ENCODE assay signal across 23 cellular contexts in genomic region chr16:68784226-68784625, GRCh38.
DNase-seq lines count a peak whose midpoint lies in the region; ATAC-seq and TF ChIP-seq lines count a peak whose summit lies in the region.
"Had no signal": no experiment of that assay in that cellular context is flagged by ENCODE, and none has a peak within 500 bp of the region (broad histone marks: within the 10 kb centered on the region; RNA-seq: fewer than 3 reads in every experiment).

No MANE protein-coding gene starts in this region.

- no peak for ATAC-seq in HG02763 (IDR thresholded peaks at IDR 0.05; ENCODE audit: unreplicated experiment)
- no peak for ATAC-seq in HG03439 (IDR thresholded peaks at IDR 0.05; ENCODE audit: unreplicated experiment)
- no peak for ATAC-seq in GM21825 (IDR thresholded peaks at IDR 0.05; ENCODE audit: unreplicated experiment)
- ATAC-seq: A549, HCT116, PC-3 had no signal

- H3K27me3 ChIP-seq in HL-60 (ENCODE audit: insufficient read depth, poor library complexity, severe bottlenecking), result no peaks in the 10 kb centered on the region

- peak overlapping the region; percentile 89; the same call in 1 of the 2 replicates for H3K27ac ChIP-seq in HL-60 (replicated peaks)
- peak overlapping the region; percentile 88 for H3K27ac ChIP-seq in caudate nucleus (ENCODE audit: low read depth, low read length)
- H3K27ac ChIP-seq: A549, GM23248, SK-N-MC had no signal

- DNase-seq in HL-60 (ENCODE audit: low read depth in 1 of 2, low spot score in 1 of 2), result no peak
- DNase-seq in caudate nucleus (lab: John Stamatoyannopoulos, UW), result peak in 32 of 61 donors; percentile 2 to 58 (median 22)
- peak; percentile 71 for DNase-seq in globus pallidus (ENCODE audit: low spot score)
- DNase-seq in superior temporal gyrus (ENCODE audit: extremely low spot score), result peak; percentile 60
- no peak for DNase-seq in activated naive CD4-positive, alpha-beta T cell (lab: John Stamatoyannopoulos, UW)
- DNase-seq: CD4-positive, CD25-positive, alpha-beta regulatory T cell; DMS 273 treated with DMSO at 0.1 percent for 48 hours; DMS79 treated with DMSO at 0.1 percent for 48 hours; GM23248; Karpas-422; NCI-H1417; NCI-H1694 treated with DMSO at 0.1 percent for 48 hours; NCI-H2081 treated with DMSO at 0.1 percent for 48 hours; NCI-H2171 treated with DMSO at 0.1 percent for 48 hours; NCI-H524 treated with DMSO at 0.1 percent for 48 hours; PC-3; SHP77 had no signal

- no peak overlapping the region for H3K4me3 ChIP-seq in HL-60 (replicated peaks; ENCODE audit: insufficient read depth, low read length)
- H3K4me3 ChIP-seq: A549, GM23248, SK-N-MC had no signal

- no peak for TF ChIP-seq CTCF in HL-60 (IDR thresholded peaks at IDR 0.05; ENCODE audit: insufficient read depth, low read length)

Comparison
In these comparisons a context has a peak if more than half of its experiments do, and no peak if none do; other contexts are left out.
1. DNase-seq: peak in caudate nucleus (32 of 61), globus pallidus (single experiment) and superior temporal gyrus (single experiment); none in HL-60 (0 of 2) and activated naive CD4-positive, alpha-beta T cell (0 of 4).